21 cellular contexts compared by ENCODE assay signal in genomic region chr20:42837456-42837855, GRCh38.
"Had no signal": no experiment of that assay in that cellular context is flagged by ENCODE, and none has a peak within 500 bp of the region (broad histone marks: within the 10 kb centered on the region; RNA-seq: fewer than 3 reads in every experiment).

No MANE protein-coding gene starts in this region.

- H3K9me3 ChIP-seq: SK-N-SH had no signal

- H3K9ac ChIP-seq: SK-N-SH had no signal

- ATAC-seq: HepG2 had no signal

- DNase-seq: IMR-90, Kasumi-1, KG1, MM.1S, NCI-H1092 treated with DMSO at 0.1 percent for 48 hours, NCI-H1436, NCI-H187, NCI-H2029, NCI-H2081 treated with DMSO at 0.1 percent for 48 hours, NCI-H2171, NCI-H226, NCI-H446, NCI-H510A, NCI-H524 treated with DMSO at 0.1 percent for 48 hours, NCI-H69, NCI-H774, Right ventricle myocardium superior, RPMI8226, SK-N-SH had no signal

- H3K4me2 ChIP-seq: SK-N-SH had no signal

- FAIRE-seq: HepG2, RCC 7860 had no signal
